1 cellular context compared by ENCODE assay signal in genomic region chr5:139517683-139518564, GRCh38.
TF ChIP-seq lines count a peak whose summit lies in the region.

No MANE protein-coding gene starts in this region.

TF ChIP-seq in GM12878, 131 proteins besides CTCF, POLR2A, EP300 and RAD21 (continued from another document):
- TF ChIP-seq MLLT1 (IDR thresholded peaks at IDR 0.05) (peak; percentile 60), ZZZ3 (IDR thresholded peaks at IDR 0.05; ENCODE audit: control insufficient read depth, insufficient read length, low read depth) (no peak), BACH1 (IDR thresholded peaks at IDR 0.05; ENCODE audit: borderline replicate concordance) (peak; percentile 89), TAF1 (IDR thresholded peaks at IDR 0.05; ENCODE audit: borderline replicate concordance, low read depth, low read length) (peak; percentile 90; the same call in 1 of the 2 replicates), MEF2A (IDR thresholded peaks at IDR 0.05; ENCODE audit: insufficient read depth, low read depth, low read length) (peak; percentile 69; the same call in 1 of the 2 replicates), SMARCA5 (IDR thresholded peaks at IDR 0.05) (peak; percentile 98), IKZF1 (conservative IDR thresholded peaks at IDR 0.05) (peak; percentile 86), KLF5 (IDR thresholded peaks at IDR 0.05; ENCODE audit: partially characterized antibody) (no peak), RB1 (IDR thresholded peaks at IDR 0.05; ENCODE audit: borderline replicate concordance) (peak; percentile 94; the same call in 1 of the 2 replicates), ZNF217 (IDR thresholded peaks at IDR 0.05) (no peak), SIX5 (IDR thresholded peaks at IDR 0.05; ENCODE audit: low read depth, low read length, severe bottlenecking) (no peak), MTA2 (IDR thresholded peaks at IDR 0.05; ENCODE audit: low read depth) (peak; percentile 45; the same call in 1 of the 2 replicates), POLR2AphosphoS2 (IDR thresholded peaks at IDR 0.05; ENCODE audit: low read depth, low read length) (peak; percentile 77), HCFC1 (IDR thresholded peaks at IDR 0.05; ENCODE audit: low read length) (0 out of 2 replicates have a peak, but pooled peaks have one; percentile 57), ATF3 (IDR thresholded peaks at IDR 0.05; ENCODE audit: borderline replicate concordance, extremely low read depth, low read depth, low read length) (peak; percentile 37; the same call in 1 of the 2 replicates), NR2F1 (conservative IDR thresholded peaks at IDR 0.05) (peak; percentile 81), YY1 (IDR thresholded peaks at IDR 0.05; ENCODE audit: low read depth, low read length) (peak; percentile 89), E2F4 (IDR thresholded peaks at IDR 0.05; ENCODE audit: low read depth, low read length) (0 out of 2 replicates have a peak, but pooled peaks have one; percentile 29), SMC3 (IDR thresholded peaks at IDR 0.05; ENCODE audit: borderline replicate concordance, low read length) (peak; percentile 78), NR2C1 (IDR thresholded peaks at IDR 0.05) (no peak), POU2F2 (IDR thresholded peaks at IDR 0.05; ENCODE audit: borderline replicate concordance, low read depth, low read length) (peak; percentile 68; the same call in 1 of the 3 replicates), ZNF687 (IDR thresholded peaks at IDR 0.05) (peak; percentile 97), BRCA1 (IDR thresholded peaks at IDR 0.05; ENCODE audit: low read depth, low read length) (no peak), CREB1 (IDR thresholded peaks at IDR 0.05; ENCODE audit: low read depth) (peak; percentile 65), JUND (IDR thresholded peaks at IDR 0.05; ENCODE audit: low read depth, low read length) (peak; percentile 70; the same call in 1 of the 2 replicates), MYB (IDR thresholded peaks at IDR 0.05; ENCODE audit: borderline replicate concordance, low read depth, low read length) (0 out of 2 replicates have a peak, but pooled peaks have one; percentile 11), HDGF (IDR thresholded peaks at IDR 0.05) (peak; percentile 89), CHD2 (IDR thresholded peaks at IDR 0.05; ENCODE audit: borderline replicate concordance, low read depth, low read length) (0 out of 2 replicates have a peak, but pooled peaks have one; percentile 14)
